8 cellular contexts compared by ENCODE assay signal in the genomic region with DNA sequence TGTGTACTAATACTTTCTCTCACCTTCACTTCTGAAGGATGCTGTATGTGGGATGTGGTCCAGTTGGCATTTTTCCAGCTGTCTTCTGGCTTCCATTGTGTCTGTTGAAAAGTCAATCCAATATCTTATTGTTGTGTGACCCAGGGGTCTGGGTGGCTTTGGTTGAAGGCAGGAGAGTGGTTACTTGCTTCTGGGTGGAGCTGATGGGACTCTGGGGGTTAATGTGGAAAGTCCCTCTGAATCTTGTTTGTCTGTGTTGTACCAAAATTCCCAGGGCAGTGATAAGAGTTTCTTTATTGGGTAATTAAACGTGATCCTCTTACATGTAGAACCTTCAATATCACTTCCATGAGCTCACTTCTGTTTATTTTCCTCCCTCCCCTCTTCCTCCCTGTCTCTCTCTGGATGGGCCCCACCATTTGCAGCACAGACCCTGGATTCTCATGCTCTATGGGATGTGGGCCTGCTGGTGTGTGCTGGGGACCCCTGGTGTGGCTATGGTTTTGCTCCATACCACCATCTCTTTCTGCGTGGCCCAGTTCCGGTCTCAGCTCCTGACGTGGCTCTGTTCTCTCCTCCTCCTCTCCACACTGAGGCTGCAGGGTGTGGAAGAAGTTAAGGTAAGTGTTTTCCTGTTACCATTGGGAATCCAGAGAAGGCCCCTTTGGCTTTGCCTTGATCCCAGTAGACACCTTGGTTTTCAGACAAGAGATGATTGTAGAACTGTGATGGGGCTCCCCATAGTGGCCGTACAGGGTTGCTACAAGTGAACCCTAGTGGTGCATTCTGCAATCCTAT.
DNase-seq lines count a peak whose midpoint lies in the region; ATAC-seq and FAIRE-seq lines count a peak whose summit lies in the region.

No MANE protein-coding gene starts in this region.

- H3K9me3 ChIP-seq in CD8-positive, alpha-beta memory T cell (ENCODE audit: low read length): no peaks in the 10 kb centered on the region

- FAIRE-seq in GM19239 (lab: Jason Lieb, UNC): peak; percentile 8

- CTCF ChIA-PET in CD8-positive, alpha-beta memory T cell (lab: Charles Lee): interaction anchor here (0.7 to 1.4 kb wide), 4 partner anchors 26 to 87 kb away, joined by 3 to 6 read pairs (median 4); no protein-coding TSS in a partner anchor

- H3K36me3 Mint-ChIP-seq in CD8-positive, alpha-beta memory T cell: peaks cover 0 to 20% (median 3%) of the 10 kb centered on the region in 3 donors

- no peaks in the 10 kb centered on the region for H3K36me3 ChIP-seq in CD8-positive, alpha-beta memory T cell (ENCODE audit: insufficient read depth, low read length)

- peak overlapping the region in 5 of 8 donors; percentile 61 to 85 (median 66) for H3K27ac Mint-ChIP-seq in CD8-positive, alpha-beta memory T cell

- peaks cover 14 to 24% (median 14%) of the 10 kb centered on the region in 3 donors for H3K4me1 Mint-ChIP-seq in CD8-positive, alpha-beta memory T cell

- DNase-seq in CD8-positive, alpha-beta memory T cell: peak; percentile 6 to 59 (median 14)
- DNase-seq in GM19239 (ENCODE audit: insufficient read length, low spot score) (peak; percentile 36), NCI-H226 (peak; percentile 1), dermis blood vessel endothelial cell (peak; percentile 73), lung microvascular endothelial cell (ENCODE audit: low read depth in 2 of 2) (peak; percentile 58 to 62)
- peak; percentile 11 for DNase-seq in activated CD4-positive, alpha-beta T cell treated with anti-CD3 and anti-CD28 coated beads for 1 hour
- DNase-seq in stimulated activated naive CD8-positive, alpha-beta T cell treated with anti-CD3 and anti-CD28 coated beads, Interleukin-15, Interleukin-2, amounts not matched to agents 100 U/mL and 50 U/mL, for 24 hours: peak; percentile 58

- H3K27me3 ChIP-seq in CD8-positive, alpha-beta memory T cell (ENCODE audit: insufficient read depth, low read length, poor library complexity, severe bottlenecking): no peaks in the 10 kb centered on the region

- peaks cover 0 to 5% of the 10 kb centered on the region in 2 donors for H3K27me3 Mint-ChIP-seq in CD8-positive, alpha-beta memory T cell

- peak overlapping the region in 1 of 7 donors; percentile 59 for H3K4me3 Mint-ChIP-seq in CD8-positive, alpha-beta memory T cell

- H3K4me1 ChIP-seq in CD8-positive, alpha-beta memory T cell (ENCODE audit: insufficient read depth, low read length): peaks cover 7% of the 10 kb centered on the region

- ATAC-seq in HG03175 (IDR thresholded peaks at IDR 0.05; ENCODE audit: unreplicated experiment): peak; percentile 95
- peak; percentile 71 for ATAC-seq in stimulated activated naive CD8-positive, alpha-beta T cell treated with anti-CD3 and anti-CD28 coated beads, Interleukin-15, Interleukin-2, amounts not matched to agents 100 U/mL and 50 U/mL, for 24 hours

- no peak overlapping the region for H3K4me3 ChIP-seq in CD8-positive, alpha-beta memory T cell (ENCODE audit: low read length)

- POLR2A ChIA-PET in CD8-positive, alpha-beta memory T cell (lab: Charles Lee): no interaction called here

- H3K27ac ChIP-seq in CD8-positive, alpha-beta memory T cell (ENCODE audit: low read depth, low read length): no peak overlapping the region

- H3K9me3 Mint-ChIP-seq in CD8-positive, alpha-beta memory T cell: no peaks in the 10 kb centered on the region

Comparison
In these comparisons a context has a peak if more than half of its experiments do, and no peak if none do; other contexts are left out.
1. DNase-seq: peak in every context shown above with its lines; median percentile 73 in dermis blood vessel endothelial cell; 60 in lung microvascular endothelial cell; 58 in stimulated activated naive CD8-positive, alpha-beta T cell treated with anti-CD3 and anti-CD28 coated beads, Interleukin-15, Interleukin-2, amounts not matched to agents 100 U/mL and 50 U/mL, for 24 hours; 36 in GM19239; 14 in CD8-positive, alpha-beta memory T cell; 11 in activated CD4-positive, alpha-beta T cell treated with anti-CD3 and anti-CD28 coated beads for 1 hour; 1 in NCI-H226.